Comparison of ENCODE assay signal across 9 cellular contexts in the genomic region with DNA sequence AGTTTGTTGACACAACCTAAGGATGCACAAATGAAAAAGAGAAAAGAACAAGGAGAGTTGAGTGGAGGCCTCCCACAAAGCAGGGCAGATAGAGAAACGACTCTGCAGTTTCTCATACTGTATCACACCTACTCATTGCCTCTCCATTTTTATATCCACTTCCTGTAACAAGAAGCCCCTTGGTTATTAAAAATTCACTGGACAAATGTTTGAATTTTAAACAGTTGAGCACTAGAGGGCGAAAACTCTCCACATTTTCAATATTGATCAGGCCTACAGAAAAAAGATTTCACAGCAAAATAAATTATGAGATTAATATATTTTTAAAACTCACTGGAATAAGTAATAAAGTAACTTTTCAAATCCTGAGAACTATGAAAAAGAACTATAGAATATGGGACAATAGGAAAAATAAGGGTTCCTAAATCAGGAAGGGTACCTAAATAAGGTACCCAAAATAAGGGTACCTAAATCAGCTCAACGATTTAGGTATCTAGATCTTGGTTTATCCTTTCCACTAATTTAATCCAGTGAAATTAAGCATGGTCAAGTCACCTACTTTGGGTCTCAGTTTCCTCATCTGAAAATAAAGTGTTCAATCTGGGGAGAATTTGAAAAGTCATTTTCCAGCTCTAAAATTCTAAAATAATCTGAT. TPM values are rescaled to one million over a fixed set of nuclear protein-coding genes. Genes with fewer than 3 reads are reported as not detected.
DNase-seq lines count a peak whose midpoint lies in the region; ATAC-seq and TF ChIP-seq lines count a peak whose summit lies in the region.
"Had no signal": no experiment of that assay in that cellular context is flagged by ENCODE, and none has a peak within 500 bp of the region (broad histone marks: within the 10 kb centered on the region; RNA-seq: fewer than 3 reads in every experiment).

No MANE protein-coding gene starts in this region.

- H3K4me3 ChIP-seq in Peyer's patch: no peak overlapping the region
- H3K4me3 ChIP-seq in fibroblast of mammary gland (ENCODE audit: control insufficient read depth, low read depth, low read length): no peak overlapping the region
- no peak overlapping the region for H3K4me3 ChIP-seq in thoracic aorta
- H3K4me3 ChIP-seq: skin epidermis had no signal

- DNase-seq in DMS114 treated with DMSO at 0.1 percent for 48 hours (lab: John Stamatoyannopoulos, UW; ENCODE audit: unreplicated experiment) (peak; percentile 38), HS-5 (ENCODE audit: low read depth) (peak; percentile 23), Peyer's patch (no peak), fibroblast of mammary gland (ENCODE audit: low read depth) (peak; percentile 64), thoracic aorta (ENCODE audit: low spot score) (no peak)
- no peak for DNase-seq in activated T-cell treated with anti-CD3 and anti-CD28 coated beads, Interleukin-2, amount 50 U/mL, for 48 hours

- H3K36me3 ChIP-seq in Peyer's patch (peaks cover 0 to 16% (median 0%) of the 10 kb centered on the region in 3 donors), thoracic aorta (peaks cover 2% of the 10 kb centered on the region)

- TF ChIP-seq CTCF in Peyer's patch (IDR thresholded peaks at IDR 0.05) (peak in 4 of 6 experiments; percentile 33 to 65 (median 58)), fibroblast of mammary gland (conservative IDR thresholded peaks at IDR 0.05; ENCODE audit: control insufficient read depth, insufficient read depth, low read depth, low read length) (peak; percentile 51), thoracic aorta (IDR thresholded peaks at IDR 0.05) (peak; percentile 8)

- no peak for TF ChIP-seq POLR2A in Peyer's patch (IDR thresholded peaks at IDR 0.05)

- H3K4me1 ChIP-seq in Peyer's patch: no peaks in the 10 kb centered on the region
- H3K4me1 ChIP-seq in thoracic aorta (ENCODE audit: control insufficient read depth in 1 of 2, low read depth in 2 of 2): no peaks in the 10 kb centered on the region

- no peak for ATAC-seq in thoracic aorta (ENCODE audit: insufficient number of reproducible peaks, low FRiP score, low read depth)
- no peak for ATAC-seq in GM21526 (IDR thresholded peaks at IDR 0.05; ENCODE audit: low FRiP score, unreplicated experiment)
- ATAC-seq in GM19351 (IDR thresholded peaks at IDR 0.05; ENCODE audit: unreplicated experiment): no peak

- H3K27ac ChIP-seq in Peyer's patch (no peak overlapping the region), thoracic aorta (no peak overlapping the region)
- H3K27ac ChIP-seq: skin epidermis had no signal

- H3K27me3 ChIP-seq in Peyer's patch (no peaks in the 10 kb centered on the region), thoracic aorta (replicated peaks; ENCODE audit: insufficient read depth) (no peaks in the 10 kb centered on the region)

- H3K9me3 ChIP-seq in Peyer's patch: no peaks in the 10 kb centered on the region
- no peaks in the 10 kb centered on the region for H3K9me3 ChIP-seq in thoracic aorta

RNA-seq across cellular contexts. Expression of gene PPIB, which starts 47.0 kb away (rescaled TPM):
- total RNA-seq in Peyer's patch: 100 to 1,000 TPM; 120 to 244 (median 200) TPM
- 100 to 1,000 TPM; 288 to 331 TPM for total RNA-seq in thoracic aorta

RNA-seq across cellular contexts. Expression of gene SNX22, which starts 58.3 kb away (rescaled TPM):
- total RNA-seq in Peyer's patch: 10 to 100 TPM in 1 of 4 donors, under 1 TPM in 2, not detected in 1; 0.38 to 13.2 (median 0.40) TPM
- total RNA-seq in thoracic aorta: under 1 TPM; 0.27 to 0.28 TPM

Comparison
In these comparisons a context has a peak if more than half of its experiments do, and no peak if none do; other contexts are left out.
1. DNase-seq: peak in DMS114 treated with DMSO at 0.1 percent for 48 hours (single experiment), HS-5 (single experiment) and fibroblast of mammary gland (single experiment); none in Peyer's patch (0 of 3), thoracic aorta (single experiment) and activated T-cell treated with anti-CD3 and anti-CD28 coated beads, Interleukin-2, amount 50 U/mL, for 48 hours (0 of 2).
2. Peak in every context shown above with its lines, with median percentiles within 50 percentile points of each other: CTCF ChIP-seq.